Comparison of ENCODE assay signal across 17 cellular contexts in the genomic region with DNA sequence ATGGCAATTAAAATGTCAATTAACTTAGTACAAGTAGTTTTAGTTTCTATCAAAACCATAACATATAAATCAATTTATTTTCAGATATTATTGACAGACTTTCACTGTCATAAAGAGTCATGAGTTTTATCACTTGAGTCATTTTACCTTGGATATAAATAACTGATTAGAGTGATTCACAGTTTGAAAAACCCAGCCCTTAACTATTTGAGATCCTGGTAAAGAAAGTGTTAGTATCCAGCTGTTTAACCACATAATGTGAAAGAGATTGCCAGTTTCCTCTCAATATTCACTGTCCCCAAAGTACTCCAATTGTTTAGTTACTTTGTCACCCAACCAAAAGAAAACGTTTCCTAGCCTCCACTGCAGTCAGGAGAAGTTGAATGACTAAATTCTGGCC.
"Had no signal": no experiment of that assay in that cellular context is flagged by ENCODE, and none has a peak within 500 bp of the region (broad histone marks: within the 10 kb centered on the region; RNA-seq: fewer than 3 reads in every experiment).

No MANE protein-coding gene starts in this region.

- H3K4me3 ChIP-seq: ascending aorta, cardiac muscle cell, lower lobe of right lung, ovary, thoracic aorta had no signal

- H3K27ac ChIP-seq: ascending aorta, cardiac muscle cell, lower lobe of right lung, ovary, thoracic aorta had no signal

- ATAC-seq: activated CD8-positive, alpha-beta T cell treated with anti-CD3 and anti-CD28 coated beads for 36 hours; activated naive CD8-positive, alpha-beta T cell treated with anti-CD3 and anti-CD28 coated beads, Interleukin-2, amount 50 U/mL, for 24 hours; lower lobe of right lung; stimulated activated naive CD8-positive, alpha-beta T cell treated with anti-CD3 and anti-CD28 coated beads, Interleukin-15, amount 100 ng/mL, for 72 hours; T-cell had no signal

- H3K36me3 ChIP-seq: ascending aorta, cardiac muscle cell, lower lobe of right lung, ovary, thoracic aorta had no signal

- DNase-seq: activated CD4-positive, alpha-beta T cell treated with anti-CD3 and anti-CD28 coated beads for 4 hours; activated CD8-positive, alpha-beta memory T cell treated with anti-CD3 and anti-CD28 coated beads, Interleukin-2, amount 50 U/mL, for 4 hours; activated CD8-positive, alpha-beta T cell treated with anti-CD3 and anti-CD28 coated beads for 36 hours; activated naive CD4-positive, alpha-beta T cell treated with Interleukin-2 at 50 U/mL for 16 hours; activated naive CD8-positive, alpha-beta T cell treated with anti-CD3 and anti-CD28 coated beads, Interleukin-2, amount 50 U/mL, for 24 hours; effector CD8-positive, alpha-beta T cell; hypothalamus; lower lobe of right lung; ovary; stimulated activated CD4-positive, alpha-beta T cell treated with anti-CD3 and anti-CD28 coated beads, Interleukin-15, amount 100 ng/mL, for 24 hours; stimulated activated CD4-positive, alpha-beta T cell treated with anti-CD3 and anti-CD28 coated beads, Interleukin-4, amount 100 ng/mL, for 4 hours; stimulated activated naive CD8-positive, alpha-beta T cell treated with anti-CD3 and anti-CD28 coated beads, Interleukin-15, amount 100 ng/mL, for 72 hours; T-cell; T1000 had no signal

- H3K27me3 ChIP-seq: ascending aorta, cardiac muscle cell, ovary had no signal

- H3K9me3 ChIP-seq: ascending aorta, lower lobe of right lung, ovary, thoracic aorta had no signal

- H3K4me1 ChIP-seq: ascending aorta, lower lobe of right lung had no signal
